ENCODE assay signal across 7 cellular contexts in the genomic region with DNA sequence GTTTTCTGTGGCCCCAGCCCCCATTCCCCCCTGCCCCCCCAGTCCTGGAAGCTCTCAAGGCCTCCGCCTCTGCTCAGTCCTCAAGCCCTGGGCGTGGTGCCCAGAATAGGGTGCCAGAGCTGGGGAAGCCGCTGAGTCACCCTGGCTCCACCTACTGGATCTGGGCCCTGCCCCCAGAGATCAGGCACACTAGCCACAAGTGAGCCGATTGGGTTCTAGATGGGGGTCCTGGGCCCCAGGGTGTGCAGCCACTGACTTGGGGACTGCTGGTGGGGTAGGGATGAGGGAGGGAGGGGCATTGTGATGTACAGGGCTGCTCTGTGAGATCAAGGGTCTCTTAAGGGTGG. TPM values are rescaled to one million over a fixed set of nuclear protein-coding genes. Genes with fewer than 3 reads are reported as not detected.
A peak's percentile ranks its signal among the peaks of the same experiment; 100 is the strongest.
DNase-seq lines count a peak whose midpoint lies in the region.
"Had no signal": no experiment of that assay in that cellular context is flagged by ENCODE, and none has a peak within 500 bp of the region (broad histone marks: within the 10 kb centered on the region; RNA-seq: fewer than 3 reads in every experiment).

No MANE protein-coding gene starts in this region.

- H3K9me3 Mint-ChIP-seq in immature natural killer cell, result no peaks in the 10 kb centered on the region

- H3K27ac Mint-ChIP-seq in immature natural killer cell, result no peak overlapping the region
- H3K27ac Mint-ChIP-seq: B cell had no signal

- DNase-seq in NCI-H510A (lab: John Stamatoyannopoulos, UW), result peak; percentile 53
- no peak for DNase-seq in NCI-H510A treated with DMSO at 0.1 percent for 48 hours (lab: John Stamatoyannopoulos, UW)
- DNase-seq in activated T-cell treated with anti-CD3 and anti-CD28 coated beads for 48 hours (ENCODE audit: low read depth), result peak; percentile 43
- peak; percentile 90 to 93 for DNase-seq in hippocampal formation (lab: John Stamatoyannopoulos, UW)
- no peak for DNase-seq in immature natural killer cell

- H3K4me3 Mint-ChIP-seq in immature natural killer cell, result no peak overlapping the region
- H3K4me3 Mint-ChIP-seq: B cell had no signal

- peak overlapping the region; percentile 79 for H3K27ac ChIP-seq in temporal lobe (ENCODE audit: low read depth, low read length)

- peaks cover 37% of the 10 kb centered on the region in 2 donors for H3K4me1 Mint-ChIP-seq in immature natural killer cell

- peaks cover 25 to 49% (median 25%) of the 10 kb centered on the region in 3 donors for H3K36me3 Mint-ChIP-seq in immature natural killer cell

- peaks cover 4 to 12% (median 5%) of the 10 kb centered on the region in 3 donors for H3K27me3 Mint-ChIP-seq in immature natural killer cell (ENCODE audit: low read depth in 3 of 3)
- H3K27me3 Mint-ChIP-seq: B cell had no signal

RNA-seq across cellular contexts. Expression of a gene that starts 5.7 kb away (rescaled TPM):
- total RNA-seq in temporal lobe, result 107 TPM
- 10 to 100 TPM in 2 of 3 donors, 1 to 10 TPM in 1; 6.4 to 55.9 (median 13.4) TPM for polyA plus RNA-seq in immature natural killer cell

RNA-seq across cellular contexts. Expression of a gene that starts 17.3 kb away (rescaled TPM):
- total RNA-seq in temporal lobe, result 40.1 TPM
- 1 to 10 TPM; 2.4 to 3.0 (median 2.8) TPM for polyA plus RNA-seq in immature natural killer cell

RNA-seq across cellular contexts. Expression of a gene that starts 21.0 kb away (rescaled TPM):
- total RNA-seq in temporal lobe, result 207 TPM
- polyA plus RNA-seq in immature natural killer cell, result 100 to 1,000 TPM; 169 to 295 (median 250) TPM

RNA-seq across cellular contexts. Expression of a gene that starts 41.3 kb away (rescaled TPM):
- total RNA-seq in temporal lobe, result 6.1 TPM
- polyA plus RNA-seq in immature natural killer cell, result under 1 TPM in 2 of 3 donors, not detected in 1; 0.57 to 0.76 TPM

RNA-seq across cellular contexts. Expression of a gene that starts 41.4 kb away (rescaled TPM):
- 27.3 TPM for total RNA-seq in temporal lobe
- polyA plus RNA-seq in immature natural killer cell, result 10 to 100 TPM; 57.2 to 61.2 (median 59.5) TPM

Comparison
In these comparisons a context has a peak if more than half of its experiments do, and no peak if none do; other contexts are left out.
1. DNase-seq: peak in NCI-H510A (single experiment), activated T-cell treated with anti-CD3 and anti-CD28 coated beads for 48 hours (single experiment) and hippocampal formation (2 of 2); none in NCI-H510A treated with DMSO at 0.1 percent for 48 hours (single experiment) and immature natural killer cell (0 of 3).